In genomic region chr2:127065299-127065931, GRCh38 we compare ENCODE assay signal across 11 cellular contexts. TPM values are rescaled to one million over a fixed set of nuclear protein-coding genes. Genes with fewer than 3 reads are reported as not detected.
DNase-seq lines count a peak whose midpoint lies in the region; ATAC-seq, FAIRE-seq and TF ChIP-seq lines count a peak whose summit lies in the region.
"Had no signal": no experiment of that assay in that cellular context is flagged by ENCODE, and none has a peak within 500 bp of the region (broad histone marks: within the 10 kb centered on the region; RNA-seq: fewer than 3 reads in every experiment).

No MANE protein-coding gene starts in this region.

- H3K4me3 Mint-ChIP-seq in activated naive CD4-positive, alpha-beta T cell treated with anti-CD3 and anti-CD28 coated beads for 36 hours = no peak overlapping the region

- SMC1A ChIA-PET in GM12878 (lab: Charles Lee; ENCODE audit: uncharacterized antibody, unreplicated experiment) = no interaction called here

- TF ChIP-seq CTCF in GM12878 (IDR thresholded peaks at IDR 0.05 in 2 of 3, conservative IDR thresholded peaks at IDR 0.05 in 1 of 3; ENCODE audit: control insufficient read depth in 2 of 3, extremely low read depth in 1 of 3, insufficient read depth in 1 of 3, low read depth in 3 of 3, low read length in 3 of 3) = no peak
- TF ChIP-seq CTCF in upper lobe of left lung (IDR thresholded peaks at IDR 0.05) = no peak

- H3K4me1 ChIP-seq in GM12878 (ENCODE audit: control insufficient read depth, insufficient read depth, low read length) = peaks cover 11% of the 10 kb centered on the region
- H3K4me1 ChIP-seq in mucosa of rectum (ENCODE audit: control insufficient read depth in 2 of 2, insufficient read depth in 2 of 2, low read length in 2 of 2) = peaks cover 19 to 22% of the 10 kb centered on the region in 2 donors
- peaks cover 43 to 50% (median 48%) of the 10 kb centered on the region in 4 donors for H3K4me1 ChIP-seq in upper lobe of left lung

- RAD21 ChIA-PET in GM12878 (lab: Charles Lee; ENCODE audit: unreplicated experiment) = interaction anchor here (0.5 to 1.8 kb wide), 5 partner anchors 9 to 208 kb away, joined by 3 to 6 read pairs (median 3); no protein-coding TSS in a partner anchor

- no peaks in the 10 kb centered on the region for H3K27me3 Mint-ChIP-seq in activated naive CD4-positive, alpha-beta T cell treated with anti-CD3 and anti-CD28 coated beads for 36 hours (ENCODE audit: low read depth)

- no peak for ATAC-seq in GM12878
- ATAC-seq in upper lobe of left lung (ENCODE audit: low FRiP score in 2 of 2) = no peak
- no peak for ATAC-seq in GM18868 (IDR thresholded peaks at IDR 0.05; ENCODE audit: unreplicated experiment)

- H3K4me2 ChIP-seq in GM12878 (ENCODE audit: control insufficient read depth, insufficient read depth) = no peak overlapping the region

- in situ Hi-C loops in GM12878 (cut with MboI) = no loop called here

- intact Hi-C loops in activated naive CD4-positive, alpha-beta T cell treated with anti-CD3 and anti-CD28 coated beads for 36 hours (cut with micrococcal nuclease) = loop anchor here (2.0 to 5.0 kb wide), 2 partner anchors 229 to 352 kb away; partner anchors contain the start of genes ERCC3 and PROC
- intact Hi-C loops in GM12878 (cut with micrococcal nuclease; ENCODE audit: unreplicated experiment) = loop anchor here (5.0 kb wide), 2 partner anchors 92 to 107 kb away; no protein-coding TSS in a partner anchor

- 88% methylated on average over 13 of the region's 13 CpGs for WGBS in GM12878 (ENCODE audit: insufficient coverage, insufficient replicate concordance, low lambda C conversion rate, missing lambda C conversion rate)
- 90 to 92% methylated on average over 11 to 13 of the region's 13 CpGs for WGBS in upper lobe of left lung, 2 donors

- no peaks in the 10 kb centered on the region for H3K27me3 ChIP-seq in GM12878 (replicated peaks in 1 of 2; ENCODE audit: control insufficient read depth in 2 of 2, insufficient read depth in 2 of 2, low read length in 1 of 2)
- H3K27me3 ChIP-seq in mucosa of rectum (ENCODE audit: control insufficient read depth in 2 of 2, insufficient read depth in 2 of 2, low read length in 2 of 2) = no peaks in the 10 kb centered on the region
- no peaks in the 10 kb centered on the region for H3K27me3 ChIP-seq in upper lobe of left lung

- TF ChIP-seq EP300 in GM12878 (IDR thresholded peaks at IDR 0.05; ENCODE audit: borderline replicate concordance in 1 of 2, control insufficient read depth in 1 of 2, low read depth in 2 of 2, low read length in 2 of 2) = no peak
- TF ChIP-seq EP300 in upper lobe of left lung (IDR thresholded peaks at IDR 0.05) = no peak

- H3K9me3 ChIP-seq in GM12878 (replicated peaks; ENCODE audit: control insufficient read depth, insufficient read depth, low read length) (no peaks in the 10 kb centered on the region), mucosa of rectum (ENCODE audit: control insufficient read depth in 2 of 2, low read length in 2 of 2) (no peaks in the 10 kb centered on the region), upper lobe of left lung (no peaks in the 10 kb centered on the region)

- TF ChIP-seq POLR2A in GM12878 (IDR thresholded peaks at IDR 0.05; ENCODE audit: low read depth, low read length) (no peak), upper lobe of left lung (IDR thresholded peaks at IDR 0.05) (no peak)

- CTCF ChIA-PET in activated naive CD4-positive, alpha-beta T cell treated with anti-CD3 and anti-CD28 coated beads for 36 hours (lab: Charles Lee) = interaction anchor here (0.6 to 1.3 kb wide), 4 partner anchors 10 to 228 kb away, joined by 3 to 5 read pairs (median 3); partner anchors contain the start of gene ERCC3
- CTCF ChIA-PET in GM12878 (lab: Yijun Ruan, JAX) = interaction anchor here (0.9 to 2.0 kb wide), 3 partner anchors 22 to 108 kb away, joined by 3 to 5 read pairs (median 3); no protein-coding TSS in a partner anchor

- FAIRE-seq in GM12878 (lab: Jason Lieb, UNC) (no peak), RCC 7860 (lab: Jason Lieb, UNC) (no peak)

- peak overlapping the region; percentile 77 for H3K27ac Mint-ChIP-seq in activated naive CD4-positive, alpha-beta T cell treated with anti-CD3 and anti-CD28 coated beads for 36 hours

- H2AFZ ChIP-seq in GM12878 (ENCODE audit: control insufficient read depth, low read depth, low read length) = no peak overlapping the region

- H3K36me3 ChIP-seq in GM12878 (ENCODE audit: control insufficient read depth in 2 of 2, insufficient read depth in 2 of 2, low read length in 1 of 2) = no peaks in the 10 kb centered on the region; a peak in 1 of 4 replicates
- peaks cover 3 to 23% of the 10 kb centered on the region in 2 donors for H3K36me3 ChIP-seq in mucosa of rectum (ENCODE audit: control insufficient read depth in 2 of 2, insufficient read depth in 2 of 2, low read length in 2 of 2)
- peaks cover 0 to 6% (median 3%) of the 10 kb centered on the region in 4 donors for H3K36me3 ChIP-seq in upper lobe of left lung

- H3K27ac ChIP-seq in GM12878 (ENCODE audit: control insufficient read depth, insufficient read depth) (0 out of 2 replicates have a peak overlapping the region, but pooled peaks have one; percentile 55), mucosa of rectum (ENCODE audit: low read depth in 2 of 2, low read length in 2 of 2) (peak overlapping the region; percentile 32 to 69), upper lobe of left lung (peak overlapping the region; percentile 65 to 82 (median 76))

- no peak for DNase-seq in activated naive CD4-positive, alpha-beta T cell treated with anti-CD3 and anti-CD28 coated beads for 36 hours
- DNase-seq in activated naive CD4-positive, alpha-beta T cell treated with anti-CD3 and anti-CD28 coated beads, Interleukin-2, amount 50 U/mL, for 16 hours = no peak
- DNase-seq in GM12878 (ENCODE audit: low read depth, low spot score) (no peak), upper lobe of left lung (no peak), RCC 7860 (ENCODE audit: low spot score) (no peak), kidney tubule cell (ENCODE audit: low spot score) (no peak)
- DNase-seq: central memory CD4-positive, alpha-beta T cell; COR-L47; NCI-H774 had no signal

- TF ChIP-seq RAD21 in GM12878 (IDR thresholded peaks at IDR 0.05; ENCODE audit: insufficient read depth, low read depth, low read length) = no peak

- BruUV-seq in GM12878 (replicated peaks; lab: Mats Ljungman, UMichigan) = no TSS peak

- H3K4me1 Mint-ChIP-seq in activated naive CD4-positive, alpha-beta T cell treated with anti-CD3 and anti-CD28 coated beads for 36 hours (ENCODE audit: low read depth) = peaks cover 26% of the 10 kb centered on the region

- H3K4me3 ChIP-seq in GM12878 (no peak overlapping the region), mucosa of rectum (ENCODE audit: low read length in 2 of 2) (no peak overlapping the region), upper lobe of left lung (no peak overlapping the region)

- peaks cover 4% of the 10 kb centered on the region for H3K36me3 Mint-ChIP-seq in activated naive CD4-positive, alpha-beta T cell treated with anti-CD3 and anti-CD28 coated beads for 36 hours (ENCODE audit: low read depth)

- H3K9ac ChIP-seq in GM12878 (ENCODE audit: control insufficient read depth, insufficient read depth, low read length) = peak overlapping the region; percentile 26; the same call in 1 of the 2 replicates
- H3K9ac ChIP-seq in mucosa of rectum (ENCODE audit: low read depth in 1 of 2, low read length in 2 of 2) = peak overlapping the region in 1 of 2 donors; percentile 55

- POLR2A ChIA-PET in GM12878 (lab: Charles Lee) = interaction anchor here (1.3 kb wide), 1 partner anchor 9 kb away, joined by 5 read pairs; no protein-coding TSS in a partner anchor

- no peaks in the 10 kb centered on the region for H3K9me3 Mint-ChIP-seq in activated naive CD4-positive, alpha-beta T cell treated with anti-CD3 and anti-CD28 coated beads for 36 hours

- H3K79me2 ChIP-seq in GM12878 (ENCODE audit: control insufficient read depth, insufficient read depth, low read length) = no peaks in the 10 kb centered on the region

- H4K20me1 ChIP-seq in GM12878 (ENCODE audit: control insufficient read depth, insufficient read depth) = no peaks in the 10 kb centered on the region

TF ChIP-seq in GM12878, 131 proteins besides CTCF, POLR2A, EP300 and RAD21 (continues in another document):
- TF ChIP-seq ATF3 (IDR thresholded peaks at IDR 0.05; ENCODE audit: borderline replicate concordance, extremely low read depth, low read depth, low read length) (no peak), YBX1 (IDR thresholded peaks at IDR 0.05) (no peak), ETV6 (conservative IDR thresholded peaks at IDR 0.05 in 1 of 2, IDR thresholded peaks at IDR 0.05 in 1 of 2; ENCODE audit: borderline replicate concordance in 1 of 2, low read depth in 1 of 2) (no peak), KAT2A (conservative IDR thresholded peaks at IDR 0.05; ENCODE audit: control insufficient read depth, low read depth, low read length) (no peak), SMAD5 (IDR thresholded peaks at IDR 0.05; ENCODE audit: low read depth) (no peak), KDM1A (IDR thresholded peaks at IDR 0.05; ENCODE audit: borderline replicate concordance) (no peak), IKZF1 (conservative IDR thresholded peaks at IDR 0.05) (no peak), EZH2 (IDR thresholded peaks at IDR 0.05; ENCODE audit: borderline replicate concordance, control insufficient read depth, low read depth, low read length) (no peak)

RNA-seq across cellular contexts. Expression of gene BIN1, which starts 41.5 kb away (rescaled TPM):
- total RNA-seq in activated naive CD4-positive, alpha-beta T cell treated with anti-CD3 and anti-CD28 coated beads for 36 hours = 10 to 100 TPM; 50.4 to 51.1 TPM
- total RNA-seq in GM12878 (2013; cell fraction: nucleolus; rRNA removed) = 12.6 and 12.8 TPM in 2 replicates
- 16.1 and 21.3 TPM in 2 replicates for total RNA-seq in GM12878 (2014; rRNA removed)
- total RNA-seq in GM12878 (2014; rRNA removed; fragmentation: Illumina TruSeq; extraction: Trizol) = 6.3 and 9.6 TPM in 2 replicates
- 21.0 TPM in 2 replicates for total RNA-seq in GM12878 (2021)
- polyA plus RNA-seq in GM12878 (2011; ENCODE audit: low read depth) = 11.7 TPM
- polyA plus RNA-seq in GM12878 (2011; rRNA removed) = 1.3 and 2.2 TPM in 2 replicates
- 2.6 and 3.7 TPM in 2 replicates for polyA plus RNA-seq in GM12878 (2011; cell fraction: cytosol; rRNA removed)
- 7.8 and 7.9 TPM in 2 replicates for polyA plus RNA-seq in GM12878 (2011; cell fraction: nucleus; rRNA removed)
- polyA plus RNA-seq in GM12878 (2012) = 36.1 and 36.8 TPM in 2 replicates
- 2.7 and 6.7 TPM in 2 replicates for polyA plus RNA-seq in GM12878 (2014; fragmentation: Illumina TruSeq; extraction: Trizol)
- under 1 TPM; 0.32 to 0.91 TPM for polyA plus RNA-seq in GM12878 (2014; fragmentation: Nextera tagmentation; extraction: Ambion mirVana)
- 12.7 and 20.5 TPM in 2 replicates for polyA plus RNA-seq in GM12878 (2014; rRNA removed)
- polyA plus RNA-seq in GM12878 (2016; fragmentation: Nextera tagmentation; extraction: Ambion mirVana) = 10 to 100 TPM; 15.8 to 16.8 TPM
- 1.8 and 3.0 TPM in 2 replicates for polyA minus RNA-seq in GM12878 (2011; rRNA and poly(A)+ RNA removed)
- 0.80 and 2.8 TPM in 2 replicates for polyA minus RNA-seq in GM12878 (2011; cell fraction: cytosol; rRNA and poly(A)+ RNA removed)
- polyA minus RNA-seq in GM12878 (2011; cell fraction: nucleus; rRNA and poly(A)+ RNA removed) = 1.8 and 3.1 TPM in 2 replicates
- total RNA-seq in upper lobe of left lung = 10 to 100 TPM; 32.3 to 57.0 (median 42.9) TPM
